ENCODE assay signal across 24 cellular contexts in genomic region chr5:110159202-110159601, GRCh38.
A peak's percentile ranks its signal among the peaks of the same experiment; 100 is the strongest.
DNase-seq lines count a peak whose midpoint lies in the region; ATAC-seq, FAIRE-seq and TF ChIP-seq lines count a peak whose summit lies in the region.
"Had no signal": no experiment of that assay in that cellular context is flagged by ENCODE, and none has a peak within 500 bp of the region (broad histone marks: within the 10 kb centered on the region; RNA-seq: fewer than 3 reads in every experiment).

No MANE protein-coding gene starts in this region.

- 0% methylated on average over 1 of the region's 1 CpG for WGBS in mammary epithelial cell (ENCODE audit: low coverage, missing lambda C conversion rate)
- 100% methylated on average over 1 of the region's 1 CpG; no CpG with 5 or more reads in 1 of the 2 experiments for WGBS in endodermal cell (ENCODE audit: insufficient coverage in 1 of 2, insufficient read length in 1 of 2), 2 experiments

- TF ChIP-seq CTCF in AG04449 (IDR thresholded peaks at IDR 0.05; ENCODE audit: insufficient read depth, low read length, missing control alignments), result no peak
- no peak for TF ChIP-seq CTCF in mammary epithelial cell (conservative IDR thresholded peaks at IDR 0.05 in 1 of 2, IDR thresholded peaks at IDR 0.05 in 1 of 2; ENCODE audit: extremely low read depth in 1 of 2, insufficient read depth in 1 of 2, low read depth in 1 of 2, low read length in 2 of 2)
- TF ChIP-seq CTCF in endodermal cell (conservative IDR thresholded peaks at IDR 0.05), result no peak
- TF ChIP-seq CTCF in D721Med (IDR thresholded peaks at IDR 0.05; ENCODE audit: insufficient read depth, missing control alignments), result no peak

- H3K4me3 ChIP-seq in AG04449 (ENCODE audit: low read depth, low read length) (no peak overlapping the region), mammary epithelial cell (replicated peaks in 1 of 3; ENCODE audit: insufficient read depth in 1 of 3, low read depth in 2 of 3, low read length in 3 of 3) (no peak overlapping the region), endodermal cell (ENCODE audit: low read length) (no peak overlapping the region)
- H3K4me3 ChIP-seq: A549, ovary, smooth muscle cell, transverse colon had no signal

- H3K27me3 ChIP-seq in mammary epithelial cell (ENCODE audit: insufficient read depth, low read length), result no peaks in the 10 kb centered on the region
- H3K27me3 ChIP-seq in endodermal cell (ENCODE audit: control insufficient read depth, insufficient read depth, low read length, poor library complexity, severe bottlenecking), result peaks cover 4% of the 10 kb centered on the region
- H3K27me3 ChIP-seq: ovary, transverse colon had no signal

- peak; percentile 23 for DNase-seq in AG04449 (ENCODE audit: low read depth, low spot score)
- DNase-seq in NCI-H460 (ENCODE audit: extremely low read depth, low read depth), result peak; percentile 16
- DNase-seq in mammary epithelial cell, result peak; percentile 58
- DNase-seq in glomerular visceral epithelial cell (ENCODE audit: extremely low spot score), result peak; percentile 32
- no peak for DNase-seq in endodermal cell
- no peak for DNase-seq in D721Med (ENCODE audit: insufficient read length, low spot score)
- no peak for DNase-seq in medulla oblongata (ENCODE audit: extremely low spot score)
- DNase-seq: activated CD4-positive, alpha-beta T cell treated with anti-CD3 and anti-CD28 coated beads for 4 hours; CD8-positive, alpha-beta T cell; hippocampal formation; NCI-H1417 treated with DMSO at 0.1 percent for 48 hours; NK-92 treated with Interleukin-12 subunit alpha and Interleukin-12 subunit beta, amount 100 ng/mL, for 24 hours; ovary; SHP77 treated with DMSO at 0.1 percent for 48 hours; T1000; transverse colon had no signal

- FAIRE-seq in D721Med (lab: Jason Lieb, UNC), result no peak
- FAIRE-seq: A549, endothelial cell of umbilical vein, GM12891 had no signal

- H3K9me3 Mint-ChIP-seq in endodermal cell, result no peaks in the 10 kb centered on the region
- H3K9me3 Mint-ChIP-seq: activated naive CD4-positive, alpha-beta T cell treated with anti-CD3 and anti-CD28 coated beads, Interleukin-2, amount 50 U/mL, for 24 hours; CD8-positive, alpha-beta T cell; stimulated activated memory B cell treated with anti-CD40 and anti-IgM and Interleukin-4, amounts not matched to agents 10 μg/mL and 1 μg/mL and 100 μg/mL, for 72 hours had no signal

- no peak overlapping the region for H3K27ac Mint-ChIP-seq in endodermal cell
- H3K27ac Mint-ChIP-seq: activated naive CD4-positive, alpha-beta T cell treated with anti-CD3 and anti-CD28 coated beads, Interleukin-2, amount 50 U/mL, for 24 hours; CD8-positive, alpha-beta T cell; stimulated activated memory B cell treated with anti-CD40 and anti-IgM and Interleukin-4, amounts not matched to agents 10 μg/mL and 1 μg/mL and 100 μg/mL, for 72 hours had no signal

- H3K27ac ChIP-seq in mammary epithelial cell (ENCODE audit: insufficient read depth, low read depth, low read length), result no peak overlapping the region
- H3K27ac ChIP-seq in endodermal cell (ENCODE audit: low read depth, low read length), result no peak overlapping the region
- H3K27ac ChIP-seq: A549, HL-60, ovary, transverse colon had no signal

- H3K27me3 Mint-ChIP-seq in endodermal cell (ENCODE audit: insufficient read depth), result peaks cover 6% of the 10 kb centered on the region
- H3K27me3 Mint-ChIP-seq: activated naive CD4-positive, alpha-beta T cell treated with anti-CD3 and anti-CD28 coated beads, Interleukin-2, amount 50 U/mL, for 24 hours; stimulated activated memory B cell treated with anti-CD40 and anti-IgM and Interleukin-4, amounts not matched to agents 10 μg/mL and 1 μg/mL and 100 μg/mL, for 72 hours had no signal

- in situ Hi-C loops in mammary epithelial cell (cut with MboI; ENCODE audit: low sequenced_read_pairs in 2 of 2), result no loop called here

- no peaks in the 10 kb centered on the region for H3K4me1 Mint-ChIP-seq in endodermal cell
- H3K4me1 Mint-ChIP-seq: activated naive CD4-positive, alpha-beta T cell treated with anti-CD3 and anti-CD28 coated beads, Interleukin-2, amount 50 U/mL, for 24 hours; stimulated activated memory B cell treated with anti-CD40 and anti-IgM and Interleukin-4, amounts not matched to agents 10 μg/mL and 1 μg/mL and 100 μg/mL, for 72 hours had no signal

- H3K4me1 ChIP-seq in mammary epithelial cell (ENCODE audit: insufficient read depth, low read length) (peaks cover 21% of the 10 kb centered on the region), endodermal cell (ENCODE audit: control insufficient read depth, insufficient read depth, low read length) (no peaks in the 10 kb centered on the region)
- H3K4me1 ChIP-seq: A549, transverse colon had no signal

- BruUV-seq in mammary epithelial cell (replicated peaks; lab: Mats Ljungman, UMichigan), result no TSS peak

- intact Hi-C loops in mammary epithelial cell (cut with micrococcal nuclease), result no loop called here

- dilution Hi-C loops in mammary epithelial cell (cut with HindIII; ENCODE audit: low sequenced_read_pairs), result no loop called here

- no peak for ATAC-seq in HG03439 (IDR thresholded peaks at IDR 0.05; ENCODE audit: unreplicated experiment)
- ATAC-seq: A549; CD8-positive, alpha-beta T cell; stimulated activated memory B cell treated with anti-CD40 and anti-IgM and Interleukin-4, amounts not matched to agents 10 μg/mL and 1 μg/mL and 100 μg/mL, for 72 hours had no signal

- no peaks in the 10 kb centered on the region for H3K36me3 ChIP-seq in mammary epithelial cell (ENCODE audit: insufficient read depth, low read length)
- no peaks in the 10 kb centered on the region for H3K36me3 ChIP-seq in endodermal cell (ENCODE audit: control insufficient read depth, insufficient read depth, low read length)
- H3K36me3 ChIP-seq: ovary, transverse colon had no signal

- no peaks in the 10 kb centered on the region for H3K79me2 ChIP-seq in mammary epithelial cell (ENCODE audit: insufficient read depth, low read length)

- H3K4me2 ChIP-seq in mammary epithelial cell (ENCODE audit: insufficient read depth, low read depth, low read length), result peak overlapping the region; percentile 57
- H3K4me2 ChIP-seq: A549, smooth muscle cell had no signal

- H3K36me3 Mint-ChIP-seq in endodermal cell (ENCODE audit: low read depth), result no peaks in the 10 kb centered on the region
- H3K36me3 Mint-ChIP-seq: CD8-positive, alpha-beta T cell; stimulated activated memory B cell treated with anti-CD40 and anti-IgM and Interleukin-4, amounts not matched to agents 10 μg/mL and 1 μg/mL and 100 μg/mL, for 72 hours had no signal

- H3K4me3 Mint-ChIP-seq in endodermal cell, result no peak overlapping the region
- H3K4me3 Mint-ChIP-seq: activated naive CD4-positive, alpha-beta T cell treated with anti-CD3 and anti-CD28 coated beads, Interleukin-2, amount 50 U/mL, for 24 hours; CD8-positive, alpha-beta T cell; stimulated activated memory B cell treated with anti-CD40 and anti-IgM and Interleukin-4, amounts not matched to agents 10 μg/mL and 1 μg/mL and 100 μg/mL, for 72 hours had no signal

- POLR2A ChIA-PET in AG04449 (lab: Yijun Ruan, JAX), result no interaction called here

- no peak overlapping the region for H3K9ac ChIP-seq in mammary epithelial cell (ENCODE audit: insufficient read depth, low read length)
- H3K9ac ChIP-seq in endodermal cell (ENCODE audit: extremely low read depth, low read length, poor library complexity, severe bottlenecking), result no peak overlapping the region

- H3K9me3 ChIP-seq in mammary epithelial cell (replicated peaks; ENCODE audit: insufficient read depth, low read length), result no peaks in the 10 kb centered on the region
- H3K9me3 ChIP-seq in endodermal cell (ENCODE audit: control insufficient read depth, low read length), result no peaks in the 10 kb centered on the region
- H3K9me3 ChIP-seq: A549, ovary, transverse colon had no signal

- H4K20me1 ChIP-seq in mammary epithelial cell (ENCODE audit: insufficient read depth, low read length), result no peaks in the 10 kb centered on the region

- H2AFZ ChIP-seq in mammary epithelial cell (ENCODE audit: low read depth, low read length), result no peak overlapping the region

- CTCF ChIA-PET in AG04449 (lab: Yijun Ruan, JAX) (no interaction called here), mammary epithelial cell (lab: Charles Lee; ENCODE audit: low non-redundant PET) (no interaction called here)

Comparison
In these comparisons a context has a peak if more than half of its experiments do, and no peak if none do; other contexts are left out.
1. DNase-seq: peak in AG04449 (single experiment), NCI-H460 (single experiment), mammary epithelial cell (single experiment) and glomerular visceral epithelial cell (single experiment); none in endodermal cell (single experiment), D721Med (single experiment) and medulla oblongata (single experiment).